18 cellular contexts compared by ENCODE assay signal in genomic region chr6:124958759-124959354, GRCh38. TPM values are rescaled to one million over a fixed set of nuclear protein-coding genes. Genes with fewer than 3 reads are reported as not detected.
A peak's percentile ranks its signal among the peaks of the same experiment; 100 is the strongest.
DNase-seq lines count a peak whose midpoint lies in the region; TF ChIP-seq lines count a peak whose summit lies in the region.
"Had no signal": no experiment of that assay in that cellular context is flagged by ENCODE, and none has a peak within 500 bp of the region (broad histone marks: within the 10 kb centered on the region; RNA-seq: fewer than 3 reads in every experiment).

No MANE protein-coding gene starts in this region.

- H3K9me3 ChIP-seq in HEK293 (ENCODE audit: control insufficient read depth, insufficient read depth, low read depth, low read length) (no peaks in the 10 kb centered on the region), adrenal gland (replicated peaks in 1 of 3) (no peaks in the 10 kb centered on the region)

- H3K4me3 ChIP-seq in ACC112 (ENCODE audit: low read depth, low read length) (peak overlapping the region; percentile 42; the same call in 1 of the 2 replicates), HEK293 (ENCODE audit: low read depth, low read length) (no peak overlapping the region), adrenal gland (no peak overlapping the region)
- H3K4me3 ChIP-seq: hepatocyte, SK-N-MC had no signal

- H2AFZ ChIP-seq in ACC112 (ENCODE audit: low read length, unreplicated experiment), result no peak overlapping the region
- H2AFZ ChIP-seq: hepatocyte had no signal

- H3K27me3 ChIP-seq in ACC112 (ENCODE audit: insufficient read depth, low read length) (no peaks in the 10 kb centered on the region), adrenal gland (no peaks in the 10 kb centered on the region)
- H3K27me3 ChIP-seq: hepatocyte had no signal

- POLR2A ChIA-PET in HEK293 (lab: Yijun Ruan, JAX), result no interaction called here

- TF ChIP-seq POLR2A in adrenal gland (IDR thresholded peaks at IDR 0.05), result no peak

- intact Hi-C loops in adrenal gland (cut with DNase I), result loop anchor here in 1 of 2 donors (10.0 kb wide), 1 partner anchor 136 kb away; no protein-coding TSS in a partner anchor

- H3K36me3 ChIP-seq in ACC112 (ENCODE audit: insufficient read depth, low read length) (no peaks in the 10 kb centered on the region), HEK293 (ENCODE audit: control insufficient read depth in 2 of 2, insufficient read depth in 1 of 2, low read length in 2 of 2) (no peaks in the 10 kb centered on the region), adrenal gland (replicated peaks in 1 of 2) (no peaks in the 10 kb centered on the region)

- WGBS in adrenal gland, 4 donors, result 89 to 96% (median 93%) methylated on average over 1 of the region's 1 CpG

- H3K27ac ChIP-seq in ACC112 (ENCODE audit: low read depth, low read length) (peak overlapping the region; percentile 57), HEK293 (ENCODE audit: extremely low read depth, low read depth, low read length) (no peak overlapping the region), adrenal gland (no peak overlapping the region)
- H3K27ac ChIP-seq: hepatocyte, HL-60, SK-N-MC had no signal

- H3K4me1 ChIP-seq in ACC112 (ENCODE audit: control insufficient read depth, insufficient read depth, low read length, unreplicated experiment) (peaks cover 24% of the 10 kb centered on the region), HEK293 (ENCODE audit: control insufficient read depth, insufficient read depth, low read length) (peaks cover 3% of the 10 kb centered on the region; the same call in 1 of the 2 replicates), adrenal gland (replicated peaks in 1 of 2) (peaks cover 2 to 11% of the 10 kb centered on the region in 2 donors)

- CTCF ChIA-PET in HEK293 (lab: Yijun Ruan, JAX), result no interaction called here

- H3K79me2 ChIP-seq in ACC112 (ENCODE audit: control insufficient read depth, insufficient read depth, low read length, unreplicated experiment), result peaks cover 17% of the 10 kb centered on the region

- DNase-seq in astrocyte of the hippocampus (ENCODE audit: low read depth, low spot score) (peak; percentile 74), hepatic stellate cell (ENCODE audit: low spot score) (peak; percentile 10), NCI-H748 treated with DMSO at 0.1 percent for 48 hours (lab: John Stamatoyannopoulos, UW) (no peak), GM03348 (ENCODE audit: low spot score) (no peak), ureter (ENCODE audit: low spot score) (no peak), adrenal gland (no peak)
- DNase-seq: activated CD4-positive, alpha-beta memory T cell treated with anti-CD3 and anti-CD28 coated beads for 36 hours; amniotic stem cell; erythroblast; GF-D8; Kasumi-1; left colon; NCI-H446 treated with DMSO at 0.1 percent for 48 hours had no signal

- no peak for TF ChIP-seq CTCF in HEK293 (tag by site-specific recombination; IDR thresholded peaks at IDR 0.05)
- no peak for TF ChIP-seq CTCF in adrenal gland (IDR thresholded peaks at IDR 0.05)

TF ChIP-seq in HEK293, 187 proteins besides CTCF, POLR2A, EP300 and RAD21 (continues in another document):
- TF ChIP-seq ZNF629 (tag by site-specific recombination; IDR thresholded peaks at IDR 0.05) (peak; percentile 45; the same call in 1 of the 2 replicates), MEIS1 (CRISPR knock-in tag; IDR thresholded peaks at IDR 0.05; ENCODE audit: borderline replicate concordance) (peak; percentile 47; the same call in 1 of the 2 replicates), SP7 (tag by site-specific recombination; IDR thresholded peaks at IDR 0.05) (peak; percentile 88), ZNF2 (tag by site-specific recombination; IDR thresholded peaks at IDR 0.05) (no peak), ZNF571 (tag by site-specific recombination; IDR thresholded peaks at IDR 0.05) (no peak), ZNF843 (tag by site-specific recombination; IDR thresholded peaks at IDR 0.05) (0 out of 2 replicates have a peak, but pooled peaks have one; percentile 27), BCL6B (tag by site-specific recombination; IDR thresholded peaks at IDR 0.05) (0 out of 2 replicates have a peak, but pooled peaks have one; percentile 21), OVOL3 (tag by site-specific recombination; IDR thresholded peaks at IDR 0.05) (no peak), BCL11A (tag by site-specific recombination; IDR thresholded peaks at IDR 0.05; ENCODE audit: low read depth) (0 out of 2 replicates have a peak, but pooled peaks have one; percentile 18), ZNF830 (tag by site-specific recombination; IDR thresholded peaks at IDR 0.05; ENCODE audit: low read depth) (no peak), ZNF560 (tag by site-specific recombination; IDR thresholded peaks at IDR 0.05; ENCODE audit: borderline replicate concordance) (no peak), ZNF133 (tag by site-specific recombination; IDR thresholded peaks at IDR 0.05) (no peak), ZNF292 (tag by site-specific recombination; IDR thresholded peaks at IDR 0.05; ENCODE audit: borderline replicate concordance, low read depth) (no peak), INSM2 (tag by site-specific recombination; IDR thresholded peaks at IDR 0.05) (peak; percentile 68; the same call in 1 of the 2 replicates), ZNF645 (tag by site-specific recombination; IDR thresholded peaks at IDR 0.05) (no peak), PRDM6 (tag by site-specific recombination; IDR thresholded peaks at IDR 0.05) (peak; percentile 76), ZXDB (tag by site-specific recombination; IDR thresholded peaks at IDR 0.05) (peak; percentile 23; the same call in 1 of the 2 replicates)

RNA-seq across cellular contexts. Expression of gene RNF217, which starts 3.4 kb away (rescaled TPM):
- total RNA-seq in ureter (26.5 TPM), adrenal gland (10 to 100 TPM in 6 of 8 donors, 1 to 10 TPM in 2; 7.1 to 23.0 (median 16.1) TPM)
- 1 to 10 TPM; 5.6 to 10.0 (median 7.1) TPM for polyA plus RNA-seq in adrenal gland

Comparison
In these comparisons a context has a peak if more than half of its experiments do, and no peak if none do; other contexts are left out.
1. DNase-seq: peak in astrocyte of the hippocampus (single experiment) and hepatic stellate cell (single experiment); none in NCI-H748 treated with DMSO at 0.1 percent for 48 hours (single experiment), GM03348 (single experiment), ureter (single experiment) and adrenal gland (0 of 7).